ENCODE assay signal across 4 cellular contexts in the genomic region with DNA sequence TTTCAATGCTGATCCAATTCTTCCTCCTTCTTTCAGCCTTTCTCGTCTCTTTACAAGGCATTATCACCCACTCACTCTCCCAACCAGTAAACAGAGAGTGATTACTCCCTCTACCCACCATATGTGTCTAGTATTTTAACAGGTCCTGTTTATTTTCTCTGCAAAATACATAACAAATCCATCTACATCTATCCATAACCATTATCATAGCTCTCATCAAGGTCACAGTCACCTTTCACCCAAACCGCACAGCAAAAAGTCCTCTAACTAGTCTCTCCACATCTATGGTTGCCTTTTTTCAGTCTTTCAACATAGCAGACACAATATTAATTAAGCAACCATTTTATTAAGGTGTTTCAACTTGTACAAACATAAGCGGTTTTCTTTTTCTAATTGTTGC.
"Had no signal": no experiment of that assay in that cellular context is flagged by ENCODE, and none has a peak within 500 bp of the region (broad histone marks: within the 10 kb centered on the region; RNA-seq: fewer than 3 reads in every experiment).

No MANE protein-coding gene starts in this region.

- ATAC-seq: HepG2, K562 had no signal

- H3K27ac ChIP-seq: HL-60, KMS-11 had no signal
